ENCODE assay signal across 10 cellular contexts in genomic region chr6:133889557-133890301, GRCh38. TPM values are rescaled to one million over a fixed set of nuclear protein-coding genes. Genes with fewer than 3 reads are reported as not detected.
DNase-seq lines count a peak whose midpoint lies in the region; ATAC-seq and TF ChIP-seq lines count a peak whose summit lies in the region.
"Had no signal": no experiment of that assay in that cellular context is flagged by ENCODE, and none has a peak within 500 bp of the region (broad histone marks: within the 10 kb centered on the region; RNA-seq: fewer than 3 reads in every experiment).

No MANE protein-coding gene starts in this region.

- H3K4me3 ChIP-seq in choroid plexus epithelial cell (ENCODE audit: low read depth, low read length): peak overlapping the region; percentile 67
- peak overlapping the region; percentile 45 for H3K4me3 ChIP-seq in kidney epithelial cell (ENCODE audit: low read depth, low read length)
- H3K4me3 ChIP-seq in MM.1S (ENCODE audit: low read length): no peak overlapping the region
- H3K4me3 ChIP-seq: K562, SK-N-MC had no signal

- no peaks in the 10 kb centered on the region for H3K9me3 ChIP-seq in MM.1S (replicated peaks; ENCODE audit: insufficient read depth, low read length)

- no peaks in the 10 kb centered on the region for H3K4me1 ChIP-seq in MM.1S (ENCODE audit: low read length)

- peaks cover 11 to 24% (median 22%) of the 10 kb centered on the region in 3 donors for H3K4me1 Mint-ChIP-seq in IgD-negative memory B cell
- H3K4me1 Mint-ChIP-seq in stimulated activated memory B cell treated with anti-CD40 and anti-IgM and Interleukin-4, amounts not matched to agents 10 μg/mL and 1 μg/mL and 100 μg/mL, for 72 hours: peaks cover 40% of the 10 kb centered on the region

- peak; percentile 31 for ATAC-seq in stimulated activated memory B cell treated with anti-CD40 and anti-IgM and Interleukin-4, amounts not matched to agents 10 μg/mL and 1 μg/mL and 100 μg/mL, for 72 hours
- ATAC-seq in GM18520 (IDR thresholded peaks at IDR 0.05; ENCODE audit: unreplicated experiment) (no peak), GM19463 (IDR thresholded peaks at IDR 0.05; ENCODE audit: unreplicated experiment) (no peak)
- ATAC-seq: K562 had no signal

- H3K36me3 ChIP-seq in kidney epithelial cell (ENCODE audit: control insufficient read depth, insufficient read depth, low read length) (no peaks in the 10 kb centered on the region), MM.1S (replicated peaks; ENCODE audit: insufficient read depth, low read length) (no peaks in the 10 kb centered on the region)

- H3K9me3 Mint-ChIP-seq in IgD-negative memory B cell: peaks cover 0 to 3% (median 3%) of the 10 kb centered on the region in 3 donors
- peaks cover 2% of the 10 kb centered on the region for H3K9me3 Mint-ChIP-seq in stimulated activated memory B cell treated with anti-CD40 and anti-IgM and Interleukin-4, amounts not matched to agents 10 μg/mL and 1 μg/mL and 100 μg/mL, for 72 hours

- H3K27me3 ChIP-seq in kidney epithelial cell (ENCODE audit: control insufficient read depth, insufficient read depth, low read length) (peaks cover 45% of the 10 kb centered on the region), MM.1S (replicated peaks; ENCODE audit: insufficient read depth, low read length) (peaks cover 16% of the 10 kb centered on the region)

- H3K27ac ChIP-seq in MM.1S (ENCODE audit: low read length): no peak overlapping the region
- H3K27ac ChIP-seq: SK-N-MC had no signal

- DNase-seq in choroid plexus epithelial cell (ENCODE audit: low read depth): peak; percentile 61
- DNase-seq in kidney epithelial cell (ENCODE audit: low read depth): no peak
- no peak for DNase-seq in MM.1S

- H3K27me3 Mint-ChIP-seq in IgD-negative memory B cell: peaks cover 67% of the 10 kb centered on the region
- H3K27me3 Mint-ChIP-seq in stimulated activated memory B cell treated with anti-CD40 and anti-IgM and Interleukin-4, amounts not matched to agents 10 μg/mL and 1 μg/mL and 100 μg/mL, for 72 hours: peaks cover 86% of the 10 kb centered on the region

- H3K9me2 ChIP-seq in MM.1S (replicated peaks; ENCODE audit: insufficient read depth, low read length): no peaks in the 10 kb centered on the region

- H3K36me3 Mint-ChIP-seq in IgD-negative memory B cell: no peaks in the 10 kb centered on the region
- H3K36me3 Mint-ChIP-seq in stimulated activated memory B cell treated with anti-CD40 and anti-IgM and Interleukin-4, amounts not matched to agents 10 μg/mL and 1 μg/mL and 100 μg/mL, for 72 hours: no peaks in the 10 kb centered on the region

- TF ChIP-seq CTCF in choroid plexus epithelial cell (conservative IDR thresholded peaks at IDR 0.05; ENCODE audit: low read depth, low read length): peak; percentile 40
- TF ChIP-seq CTCF in kidney epithelial cell (IDR thresholded peaks at IDR 0.05; ENCODE audit: insufficient read depth, low read length, poor library complexity, severe bottlenecking): peak; percentile 21
- no peak for TF ChIP-seq CTCF in MM.1S (IDR thresholded peaks at IDR 0.05; ENCODE audit: low read length)

- H2AFZ ChIP-seq in MM.1S (ENCODE audit: low read length): no peak overlapping the region

- peak overlapping the region; percentile 47 to 85 (median 68) for H3K4me3 Mint-ChIP-seq in IgD-negative memory B cell
- peak overlapping the region; percentile 49 for H3K4me3 Mint-ChIP-seq in stimulated activated memory B cell treated with anti-CD40 and anti-IgM and Interleukin-4, amounts not matched to agents 10 μg/mL and 1 μg/mL and 100 μg/mL, for 72 hours

- no peaks in the 10 kb centered on the region for H3K79me2 ChIP-seq in MM.1S (ENCODE audit: low read length)

- peak overlapping the region in 1 of 3 donors; percentile 18 for H3K27ac Mint-ChIP-seq in IgD-negative memory B cell
- H3K27ac Mint-ChIP-seq in stimulated activated memory B cell treated with anti-CD40 and anti-IgM and Interleukin-4, amounts not matched to agents 10 μg/mL and 1 μg/mL and 100 μg/mL, for 72 hours: no peak overlapping the region

- no peak overlapping the region for H3K4me2 ChIP-seq in MM.1S (ENCODE audit: low read depth, low read length)

- H3K9ac ChIP-seq in MM.1S (ENCODE audit: low read length): no peak overlapping the region

- no peaks in the 10 kb centered on the region for H3F3A ChIP-seq in MM.1S (ENCODE audit: insufficient read depth, low read length)

- H4K20me1 ChIP-seq in MM.1S (ENCODE audit: insufficient read depth, low read length): no peaks in the 10 kb centered on the region

RNA-seq across cellular contexts. Expression of gene TCF21, which starts 0.8 kb away (rescaled TPM):
- not detected for polyA plus RNA-seq in IgD-negative memory B cell
- total RNA-seq in kidney epithelial cell: 0.33 and 0.68 TPM in 2 replicates
- total RNA-seq: dermis microvascular lymphatic vessel endothelial cell, K562 had no signal
- polyA plus RNA-seq: K562 had no signal
